ENCODE assay signal across 15 cellular contexts in genomic region chr7:150481955-150482354, GRCh38. TPM values are rescaled to one million over a fixed set of nuclear protein-coding genes. Genes with fewer than 3 reads are reported as not detected.
DNase-seq lines count a peak whose midpoint lies in the region; ATAC-seq, FAIRE-seq and TF ChIP-seq lines count a peak whose summit lies in the region.
"Had no signal": no experiment of that assay in that cellular context is flagged by ENCODE, and none has a peak within 500 bp of the region (broad histone marks: within the 10 kb centered on the region; RNA-seq: fewer than 3 reads in every experiment).

No MANE protein-coding gene starts in this region.

- no peak for TF ChIP-seq POLR2A in Peyer's patch (IDR thresholded peaks at IDR 0.05)

- H3K27ac Mint-ChIP-seq in activated CD4-positive, alpha-beta T cell treated with anti-CD3 and anti-CD28 coated beads, Interleukin-2, amount 10 ng/mL, durations not matched to agents 7 days and 5 days, result peak overlapping the region; percentile 96
- H3K27ac Mint-ChIP-seq in endothelial cell (ENCODE audit: unreplicated experiment), result peak overlapping the region; percentile 98
- H3K27ac Mint-ChIP-seq: nephron had no signal

- H3K4me1 Mint-ChIP-seq in activated CD4-positive, alpha-beta T cell treated with anti-CD3 and anti-CD28 coated beads, Interleukin-2, amount 10 ng/mL, durations not matched to agents 7 days and 5 days, result peaks cover 91% of the 10 kb centered on the region
- H3K4me1 Mint-ChIP-seq in endothelial cell (ENCODE audit: unreplicated experiment), result peaks cover 79% of the 10 kb centered on the region

- peak overlapping the region; percentile 42 for H3K4me3 Mint-ChIP-seq in activated CD4-positive, alpha-beta T cell treated with anti-CD3 and anti-CD28 coated beads, Interleukin-2, amount 10 ng/mL, durations not matched to agents 7 days and 5 days
- H3K4me3 Mint-ChIP-seq in endothelial cell (ENCODE audit: unreplicated experiment), result no peak overlapping the region
- H3K4me3 Mint-ChIP-seq: nephron had no signal

- H3K27me3 ChIP-seq in Peyer's patch, result no peaks in the 10 kb centered on the region
- peaks cover 0 to 3% (median 0%) of the 10 kb centered on the region in 3 donors for H3K27me3 ChIP-seq in skeletal muscle tissue (ENCODE audit: control insufficient read depth in 3 of 3, insufficient read depth in 3 of 3, low read length in 3 of 3)
- H3K27me3 ChIP-seq: right atrium auricular region had no signal

- no peak overlapping the region for H3K4me3 ChIP-seq in Peyer's patch
- no peak overlapping the region for H3K4me3 ChIP-seq in skeletal muscle tissue (ENCODE audit: low read length in 3 of 3)
- H3K4me3 ChIP-seq: A549, right atrium auricular region, SJSA1 had no signal

- POLR2A ChIA-PET in activated CD4-positive, alpha-beta T cell treated with anti-CD3 and anti-CD28 coated beads, Interleukin-2, amount 10 ng/mL, durations not matched to agents 7 days and 5 days (lab: Charles Lee), result interaction anchor here (1.0 to 1.7 kb wide), 4 partner anchors 21 to 33 kb away, joined by 4 to 27 read pairs (median 10); partner anchors contain the start of genes GIMAP7 and GIMAP8

- H3K36me3 Mint-ChIP-seq in activated CD4-positive, alpha-beta T cell treated with anti-CD3 and anti-CD28 coated beads, Interleukin-2, amount 10 ng/mL, durations not matched to agents 7 days and 5 days (ENCODE audit: low read depth), result peaks cover 63% of the 10 kb centered on the region
- H3K36me3 Mint-ChIP-seq in endothelial cell (ENCODE audit: low read depth, unreplicated experiment), result peaks cover 40% of the 10 kb centered on the region

- H3K27ac ChIP-seq in Peyer's patch, result peak overlapping the region; percentile 55 to 82 (median 65)
- peak overlapping the region; percentile 66 for H3K27ac ChIP-seq in skeletal muscle tissue (ENCODE audit: low read depth, low read length)
- H3K27ac ChIP-seq: A549, SJSA1 had no signal

- H3K27me3 Mint-ChIP-seq in activated CD4-positive, alpha-beta T cell treated with anti-CD3 and anti-CD28 coated beads, Interleukin-2, amount 10 ng/mL, durations not matched to agents 7 days and 5 days, result no peaks in the 10 kb centered on the region
- peaks cover 5% of the 10 kb centered on the region for H3K27me3 Mint-ChIP-seq in endothelial cell (ENCODE audit: unreplicated experiment)

- TF ChIP-seq CTCF in Peyer's patch (IDR thresholded peaks at IDR 0.05) (no peak), endothelial cell (IDR thresholded peaks at IDR 0.05; ENCODE audit: unreplicated experiment) (no peak)

- no peaks in the 10 kb centered on the region for H3K36me3 ChIP-seq in Peyer's patch
- H3K36me3 ChIP-seq in skeletal muscle tissue (ENCODE audit: control insufficient read depth in 3 of 3, insufficient read depth in 3 of 3, low read length in 3 of 3), result no peaks in the 10 kb centered on the region
- H3K36me3 ChIP-seq: SJSA1 had no signal

- H3K9ac ChIP-seq in skeletal muscle tissue (ENCODE audit: low read depth in 1 of 3, low read length in 3 of 3), result no peak overlapping the region

- ATAC-seq in HG02970 (IDR thresholded peaks at IDR 0.05; ENCODE audit: low FRiP score, unreplicated experiment), result no peak
- ATAC-seq: A549 had no signal

- CTCF ChIA-PET in activated CD4-positive, alpha-beta T cell treated with anti-CD3 and anti-CD28 coated beads, Interleukin-2, amount 10 ng/mL, durations not matched to agents 7 days and 5 days (lab: Charles Lee), result interaction anchor here (0.9 to 1.5 kb wide), 9 partner anchors 17 to 261 kb away, joined by 3 to 10 read pairs (median 5); no protein-coding TSS in a partner anchor

- no peak for FAIRE-seq in frontal cortex (lab: Jason Lieb, UNC)
- FAIRE-seq: A549 had no signal

- DNase-seq in activated CD4-positive, alpha-beta T cell treated with anti-CD3 and anti-CD28 coated beads, Interleukin-2, amount 10 ng/mL, durations not matched to agents 7 days and 5 days, result no peak
- no peak for DNase-seq in activated CD4-positive, alpha-beta T cell treated with anti-CD3 and anti-CD28 coated beads, Interleukin-2, amount 50 U/mL, for 4 hours
- DNase-seq in Peyer's patch (no peak), endothelial cell (ENCODE audit: low spot score) (no peak), frontal cortex (ENCODE audit: low spot score in 2 of 2) (no peak), NCI-H2107 treated with DMSO at 0.1 percent for 48 hours (lab: John Stamatoyannopoulos, UW; ENCODE audit: unreplicated experiment) (no peak)
- DNase-seq: Caco-2, NCI-H1092 had no signal

- H3K9me3 Mint-ChIP-seq in activated CD4-positive, alpha-beta T cell treated with anti-CD3 and anti-CD28 coated beads, Interleukin-2, amount 10 ng/mL, durations not matched to agents 7 days and 5 days, result peaks cover 14% of the 10 kb centered on the region
- no peaks in the 10 kb centered on the region for H3K9me3 Mint-ChIP-seq in endothelial cell (ENCODE audit: unreplicated experiment)
- H3K9me3 Mint-ChIP-seq: nephron had no signal

- H3K9me3 ChIP-seq in Peyer's patch, result no peaks in the 10 kb centered on the region
- no peaks in the 10 kb centered on the region for H3K9me3 ChIP-seq in skeletal muscle tissue (ENCODE audit: control insufficient read depth in 3 of 3, low read length in 3 of 3)
- H3K9me3 ChIP-seq: A549, Caco-2, right atrium auricular region, SJSA1 had no signal

- H3K4me1 ChIP-seq in Peyer's patch (peaks cover 0 to 9% (median 0%) of the 10 kb centered on the region in 4 donors), skeletal muscle tissue (ENCODE audit: control insufficient read depth in 3 of 3, insufficient read depth in 3 of 3, low read length in 3 of 3) (peaks cover 3 to 9% (median 8%) of the 10 kb centered on the region in 3 donors)
- H3K4me1 ChIP-seq: A549, Caco-2, SJSA1 had no signal

RNA-seq across cellular contexts. Expression of gene GIMAP8, which starts 31.5 kb away (rescaled TPM):
- total RNA-seq in activated CD4-positive, alpha-beta T cell treated with anti-CD3 and anti-CD28 coated beads, Interleukin-2, amount 10 ng/mL, durations not matched to agents 7 days and 5 days, result 10 to 100 TPM; 35.9 to 36.3 TPM
- total RNA-seq in Peyer's patch (10 to 100 TPM in 1 of 4 donors, 1 to 10 TPM in 2, under 1 TPM in 1; 0.88 to 19.8 (median 5.2) TPM), endothelial cell (ENCODE audit: unreplicated experiment) (143 TPM), skeletal muscle tissue (12.0 TPM), frontal cortex (1.6 TPM)
- total RNA-seq: H4, SJSA1 had no signal

RNA-seq across cellular contexts. Expression of gene GIMAP7, which starts 32.7 kb away (rescaled TPM):
- total RNA-seq in activated CD4-positive, alpha-beta T cell treated with anti-CD3 and anti-CD28 coated beads, Interleukin-2, amount 10 ng/mL, durations not matched to agents 7 days and 5 days, result 100 to 1,000 TPM; 239 to 244 TPM
- total RNA-seq in Peyer's patch (10 to 100 TPM in 1 of 4 donors, 1 to 10 TPM in 3; 4.8 to 16.5 (median 8.5) TPM), endothelial cell (ENCODE audit: unreplicated experiment) (2.2 TPM), skeletal muscle tissue (4.2 TPM), frontal cortex (2.4 TPM)
- total RNA-seq: Caco-2, H4, SJSA1 had no signal

Comparison
In these comparisons a context has a peak if more than half of its experiments do, and no peak if none do; other contexts are left out.
1. RNA of gene GIMAP7, which starts 32.7 kb away (total RNA-seq): 239 to 244 TPM in activated CD4-positive, alpha-beta T cell treated with anti-CD3 and anti-CD28 coated beads, Interleukin-2, amount 10 ng/mL, durations not matched to agents 7 days and 5 days; 4.8 to 16.5 TPM in Peyer's patch, 4.2 TPM in skeletal muscle tissue (single experiment), 2.4 TPM in frontal cortex (single experiment) and 2.2 TPM in endothelial cell (single experiment); every median in the first group is over 10 times any median in the second.